ENCODE assay signal across 16 cellular contexts in genomic region chr22:44578516-44579230, GRCh38.
"Had no signal": no experiment of that assay in that cellular context is flagged by ENCODE, and none has a peak within 500 bp of the region (broad histone marks: within the 10 kb centered on the region; RNA-seq: fewer than 3 reads in every experiment).

No MANE protein-coding gene starts in this region.

- ATAC-seq: activated CD4-positive, alpha-beta T cell treated with anti-CD3 and anti-CD28 coated beads for 36 hours; esophagus mucosa; gastrocnemius medialis; heart right ventricle; stimulated activated naive CD8-positive, alpha-beta T cell treated with anti-CD3 and anti-CD28 coated beads, Interleukin-15, Interleukin-2, amounts not matched to agents 100 U/mL and 50 U/mL, for 24 hours had no signal

- H3K4me1 Mint-ChIP-seq: activated CD4-positive, alpha-beta T cell treated with anti-CD3 and anti-CD28 coated beads for 36 hours had no signal

- H3K27ac ChIP-seq: brain microvascular endothelial cell, coronary artery, gastrocnemius medialis, heart right ventricle, tibial nerve, WERI-Rb-1 had no signal

- H3K36me3 ChIP-seq: brain microvascular endothelial cell, gastrocnemius medialis, heart right ventricle, tibial nerve, WERI-Rb-1 had no signal

- H3K4me3 Mint-ChIP-seq: activated CD4-positive, alpha-beta T cell treated with anti-CD3 and anti-CD28 coated beads for 36 hours; nephron had no signal

- H3K4me3 ChIP-seq: coronary artery, gastrocnemius medialis, heart right ventricle, tibial nerve had no signal

- H3K9me3 ChIP-seq: gastrocnemius medialis, heart right ventricle had no signal

- DNase-seq: activated CD4-positive, alpha-beta T cell treated with anti-CD3 and anti-CD28 coated beads for 36 hours; activated CD4-positive, alpha-beta T cell treated with anti-CD3 and anti-CD28 coated beads, Interleukin-2, amount 50 U/mL, for 48 hours; activated naive CD4-positive, alpha-beta T cell; brain microvascular endothelial cell; gastrocnemius medialis; heart right ventricle; kidney glomerular epithelial cell; nucleus accumbens; stimulated activated naive CD8-positive, alpha-beta T cell treated with anti-CD3 and anti-CD28 coated beads, Interleukin-15, Interleukin-2, amounts not matched to agents 100 U/mL and 50 U/mL, for 24 hours; substantia nigra; T-helper 2 cell had no signal

- H3K4me1 ChIP-seq: gastrocnemius medialis, tibial nerve had no signal
